Comparison of ENCODE assay signal across 9 cellular contexts in the genomic region with DNA sequence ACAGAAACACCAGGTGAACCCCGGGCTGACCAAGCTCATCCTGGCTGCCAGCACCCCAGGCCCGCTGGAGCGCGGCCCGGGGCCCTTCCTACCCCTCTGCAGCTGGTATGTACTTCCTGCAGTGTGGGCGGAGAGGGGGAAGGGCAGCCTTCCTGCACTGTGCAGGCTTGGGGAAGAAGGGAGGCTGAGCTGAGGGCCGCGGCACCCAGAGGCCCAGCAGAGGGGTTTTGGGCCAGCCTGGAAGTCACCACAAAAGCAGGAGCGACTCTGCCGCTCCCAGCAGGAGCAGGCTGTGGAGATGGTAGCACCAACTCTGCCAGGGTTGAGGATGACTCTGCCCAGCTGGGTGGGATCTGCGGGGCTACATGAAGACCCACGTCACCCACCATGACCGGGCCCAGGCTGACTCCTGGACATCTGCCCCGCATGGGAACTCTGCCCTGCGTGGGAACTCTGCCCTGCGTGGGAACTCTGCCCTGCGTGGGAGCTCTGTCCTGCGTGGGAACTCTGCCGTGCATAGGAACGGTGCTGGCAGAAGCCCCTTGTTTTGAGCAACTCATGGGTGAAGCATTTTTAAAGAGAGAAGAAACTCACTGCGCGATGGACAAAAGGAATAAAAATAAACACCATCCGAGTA.
DNase-seq lines count a peak whose midpoint lies in the region; ATAC-seq lines count a peak whose summit lies in the region.
"Had no signal": no experiment of that assay in that cellular context is flagged by ENCODE, and none has a peak within 500 bp of the region (broad histone marks: within the 10 kb centered on the region; RNA-seq: fewer than 3 reads in every experiment).

No MANE protein-coding gene starts in this region.

- intact Hi-C loops in left ventricle myocardium superior (cut with micrococcal nuclease): no loop called here

- CTCF ChIA-PET in activated CD8-positive, alpha-beta T cell treated with anti-CD3 and anti-CD28 coated beads, Interleukin-2, amount 10 ng/mL, durations not matched to agents 7 days and 5 days (lab: Charles Lee): no interaction called here

- no peaks in the 10 kb centered on the region for H3K36me3 Mint-ChIP-seq in activated CD8-positive, alpha-beta T cell treated with anti-CD3 and anti-CD28 coated beads, Interleukin-2, amount 10 ng/mL, durations not matched to agents 7 days and 5 days (ENCODE audit: low read depth)
- H3K36me3 Mint-ChIP-seq: activated naive CD4-positive, alpha-beta T cell treated with anti-CD3 and anti-CD28 coated beads, Interleukin-2, amount 50 U/mL, for 24 hours had no signal

- POLR2A ChIA-PET in activated CD8-positive, alpha-beta T cell treated with anti-CD3 and anti-CD28 coated beads, Interleukin-2, amount 10 ng/mL, durations not matched to agents 7 days and 5 days (lab: Charles Lee): no interaction called here

- peaks cover 12% of the 10 kb centered on the region for H3K4me1 Mint-ChIP-seq in activated CD8-positive, alpha-beta T cell treated with anti-CD3 and anti-CD28 coated beads, Interleukin-2, amount 10 ng/mL, durations not matched to agents 7 days and 5 days (ENCODE audit: low read depth)

- H3K27me3 Mint-ChIP-seq in activated CD8-positive, alpha-beta T cell treated with anti-CD3 and anti-CD28 coated beads, Interleukin-2, amount 10 ng/mL, durations not matched to agents 7 days and 5 days (ENCODE audit: low read depth): no peaks in the 10 kb centered on the region
- H3K27me3 Mint-ChIP-seq: activated naive CD4-positive, alpha-beta T cell treated with anti-CD3 and anti-CD28 coated beads, Interleukin-2, amount 50 U/mL, for 24 hours had no signal

- peak; percentile 67 for ATAC-seq in activated CD8-positive, alpha-beta T cell treated with anti-CD3 and anti-CD28 coated beads, Interleukin-2, amount 10 ng/mL, durations not matched to agents 7 days and 5 days
- peak; percentile 61 for ATAC-seq in left ventricle myocardium superior
- ATAC-seq in HG02970 (IDR thresholded peaks at IDR 0.05; ENCODE audit: low FRiP score, unreplicated experiment): no peak

- DNase-seq in KG1 (lab: John Stamatoyannopoulos, UW): peak; percentile 31
- DNase-seq in activated CD8-positive, alpha-beta T cell treated with anti-CD3 and anti-CD28 coated beads, Interleukin-2, amount 10 ng/mL, durations not matched to agents 7 days and 5 days: peak; percentile 26
- DNase-seq in left ventricle myocardium superior: peak; percentile 49
- peak; percentile 56 for DNase-seq in stimulated activated CD4-positive, alpha-beta T cell treated with anti-CD3 and anti-CD28 coated beads, Interleukin-4, amount 100 ng/mL, for 1 hour
- DNase-seq in HUDEP-2 (lab: John Stamatoyannopoulos, UW; ENCODE audit: unreplicated experiment in 76 of 76): no peak
- DNase-seq in NCI-H510A treated with DMSO at 0.1 percent for 48 hours (lab: John Stamatoyannopoulos, UW): no peak
- DNase-seq in RKO (ENCODE audit: low spot score): no peak

- no peaks in the 10 kb centered on the region for H3K9me3 Mint-ChIP-seq in activated CD8-positive, alpha-beta T cell treated with anti-CD3 and anti-CD28 coated beads, Interleukin-2, amount 10 ng/mL, durations not matched to agents 7 days and 5 days (ENCODE audit: insufficient read depth)
- H3K9me3 Mint-ChIP-seq: activated naive CD4-positive, alpha-beta T cell treated with anti-CD3 and anti-CD28 coated beads, Interleukin-2, amount 50 U/mL, for 24 hours had no signal

- H3K4me3 Mint-ChIP-seq in activated CD8-positive, alpha-beta T cell treated with anti-CD3 and anti-CD28 coated beads, Interleukin-2, amount 10 ng/mL, durations not matched to agents 7 days and 5 days: no peak overlapping the region
- H3K4me3 Mint-ChIP-seq: activated naive CD4-positive, alpha-beta T cell treated with anti-CD3 and anti-CD28 coated beads, Interleukin-2, amount 50 U/mL, for 24 hours had no signal

- H3K27ac Mint-ChIP-seq in activated CD8-positive, alpha-beta T cell treated with anti-CD3 and anti-CD28 coated beads, Interleukin-2, amount 10 ng/mL, durations not matched to agents 7 days and 5 days: no peak overlapping the region
- H3K27ac Mint-ChIP-seq: activated naive CD4-positive, alpha-beta T cell treated with anti-CD3 and anti-CD28 coated beads, Interleukin-2, amount 50 U/mL, for 24 hours had no signal

Comparison
In these comparisons a context has a peak if more than half of its experiments do, and no peak if none do; other contexts are left out.
1. DNase-seq: peak in KG1 (single experiment), activated CD8-positive, alpha-beta T cell treated with anti-CD3 and anti-CD28 coated beads, Interleukin-2, amount 10 ng/mL, durations not matched to agents 7 days and 5 days (single experiment), left ventricle myocardium superior (single experiment) and stimulated activated CD4-positive, alpha-beta T cell treated with anti-CD3 and anti-CD28 coated beads, Interleukin-4, amount 100 ng/mL, for 1 hour (single experiment); none in HUDEP-2 (0 of 76), NCI-H510A treated with DMSO at 0.1 percent for 48 hours (single experiment) and RKO (single experiment).